Comparison of ENCODE assay signal across 26 cellular contexts in the genomic region with DNA sequence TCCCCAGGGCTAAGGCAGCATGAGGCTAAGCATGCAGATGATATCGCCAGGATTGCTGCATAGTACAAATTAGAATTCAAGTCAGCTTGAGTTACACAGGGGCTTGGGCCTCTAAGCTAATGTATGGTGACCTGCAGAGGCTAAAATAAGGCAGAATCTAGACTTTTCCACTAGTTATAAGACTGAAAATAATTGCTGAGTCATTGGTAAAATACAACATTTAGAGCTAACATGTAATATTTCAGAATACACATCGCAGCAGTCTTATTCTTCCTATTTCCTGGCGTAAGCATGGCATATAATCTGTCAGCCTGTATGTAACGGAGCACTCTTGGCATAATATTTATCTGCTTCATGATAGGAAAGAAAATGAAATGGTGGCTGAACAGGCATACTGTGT.
"Had no signal": no experiment of that assay in that cellular context is flagged by ENCODE, and none has a peak within 500 bp of the region (broad histone marks: within the 10 kb centered on the region; RNA-seq: fewer than 3 reads in every experiment).

No MANE protein-coding gene starts in this region.

- H3K27me3 ChIP-seq: dorsolateral prefrontal cortex, gastroesophageal sphincter, heart left ventricle, hepatocyte, left lung, neutrophil, right atrium auricular region, sigmoid colon, stomach, thyroid gland, vagina had no signal

- H3K4me3 ChIP-seq: dorsolateral prefrontal cortex, gastroesophageal sphincter, heart left ventricle, hepatocyte, left lung, mucosa of descending colon, prostate gland, right atrium auricular region, sigmoid colon, stomach, thyroid gland, vagina had no signal

- H3K79me2 ChIP-seq: hepatocyte had no signal

- H3K27ac ChIP-seq: dorsolateral prefrontal cortex, epithelial cell of prostate, gastroesophageal sphincter, heart left ventricle, hepatocyte, left lung, neutrophil, prostate gland, right atrium auricular region, sigmoid colon, stomach, thyroid gland, vagina had no signal

- DNase-seq: dorsolateral prefrontal cortex; effector CD4-positive, alpha-beta T cell; foreskin fibroblast; heart left ventricle; left cardiac atrium; left lung; mesenchymal stem cell; mucosa of descending colon; naive B cell; sigmoid colon; stimulated activated CD4-positive, alpha-beta T cell treated with anti-CD3 and anti-CD28 coated beads, Interleukin-2, amount 100 ng/mL, for 24 hours; stimulated activated CD4-positive, alpha-beta T cell treated with anti-CD3 and anti-CD28 coated beads, Interleukin-4, amount 100 ng/mL, for 24 hours; stimulated activated naive CD4-positive, alpha-beta T cell treated with Interleukin-2 at 50 U/mL for 16 hours; stomach; thyroid gland had no signal

- H2AFZ ChIP-seq: hepatocyte had no signal

- H3K4me2 ChIP-seq: hepatocyte had no signal

- H3K9me3 ChIP-seq: gastroesophageal sphincter, heart left ventricle, left lung, mucosa of descending colon, neutrophil, prostate gland, right atrium auricular region, sigmoid colon, stomach, thyroid gland, vagina had no signal

- H3K36me3 ChIP-seq: gastroesophageal sphincter, left lung, neutrophil, prostate gland, right atrium auricular region, sigmoid colon, thyroid gland, vagina had no signal

- ATAC-seq: esophagus mucosa; gastroesophageal sphincter; heart left ventricle; left cardiac atrium; left lung; mucosa of descending colon; natural killer cell treated with Interleukin-12 subunit alpha and Interleukin-12 subunit beta and Interleukin-15 and Interleukin-18, amount 100 ng/mL, for 72 hours; stimulated activated effector memory CD8-positive, alpha-beta T cell treated with anti-CD3 and anti-CD28 coated beads, Interleukin-12 subunit alpha, Interleukin-12 subunit beta, amount 100 ng/mL, for 72 hours had no signal

- H3K4me1 ChIP-seq: gastroesophageal sphincter, heart left ventricle, left lung, prostate gland, right atrium auricular region, sigmoid colon, stomach, thyroid gland, vagina had no signal

- FAIRE-seq: islet of Langerhans had no signal
